ENCODE assay signal across 24 cellular contexts in the genomic region with DNA sequence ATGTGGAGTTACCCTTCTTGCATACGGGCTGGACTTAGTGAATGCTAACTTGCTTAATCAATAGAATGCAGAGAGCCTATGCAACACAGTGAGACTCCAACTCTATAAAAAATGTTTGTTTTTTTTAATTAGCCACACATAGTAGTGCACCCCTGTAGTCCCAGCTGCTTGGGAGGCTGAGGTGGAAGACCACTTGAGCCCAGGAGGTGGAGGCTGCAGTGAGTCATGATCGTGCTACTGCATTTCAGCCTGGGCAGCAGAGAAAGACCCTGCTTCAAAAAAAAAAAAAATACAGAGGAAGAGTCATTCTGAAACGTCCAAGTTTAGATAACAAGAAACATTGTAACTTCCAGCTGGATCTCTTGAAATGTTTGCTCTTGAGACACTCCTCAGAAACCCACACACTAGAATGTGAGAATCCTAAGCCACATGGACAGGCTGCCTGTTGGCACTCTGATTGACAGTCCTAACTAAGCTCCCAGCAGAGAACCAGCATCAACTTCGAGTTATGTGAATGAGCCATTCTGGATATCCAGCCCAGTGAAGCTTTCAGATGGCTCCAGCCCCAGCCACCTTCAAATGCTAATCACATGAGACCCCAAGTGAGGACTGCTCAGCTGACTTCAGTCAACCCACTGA.
"Had no signal": no experiment of that assay in that cellular context is flagged by ENCODE, and none has a peak within 500 bp of the region (broad histone marks: within the 10 kb centered on the region; RNA-seq: fewer than 3 reads in every experiment).

No MANE protein-coding gene starts in this region.

- H3K4me3 Mint-ChIP-seq: activated CD4-positive, alpha-beta memory T cell treated with anti-CD3 and anti-CD28 coated beads, Interleukin-2, amount 10 ng/mL, durations not matched to agents 7 days and 5 days; activated CD4-positive, alpha-beta T cell treated with anti-CD3 and anti-CD28 coated beads, Interleukin-2, amount 10 ng/mL, durations not matched to agents 24 days and 14 days; activated naive CD8-positive, alpha-beta T cell treated with anti-CD3 and anti-CD28 coated beads, Interleukin-2, amount 50 U/mL, for 24 hours; brain; dendritic cell treated with granulocyte-macrophage colony-stimulating factor and Interleukin-4, amounts not matched to agents 40 ng/mL and 50 ng/mL, for 4 days; mesothelial cell of epicardium; natural killer cell treated with Interleukin-12 subunit alpha and Interleukin-12 subunit beta and Interleukin-15 and Interleukin-18, amount 100 ng/mL, for 72 hours had no signal

- H3K27ac Mint-ChIP-seq: activated CD4-positive, alpha-beta memory T cell treated with anti-CD3 and anti-CD28 coated beads, Interleukin-2, amount 10 ng/mL, durations not matched to agents 7 days and 5 days; activated CD4-positive, alpha-beta T cell treated with anti-CD3 and anti-CD28 coated beads, Interleukin-2, amount 10 ng/mL, durations not matched to agents 24 days and 14 days; activated naive CD8-positive, alpha-beta T cell treated with anti-CD3 and anti-CD28 coated beads, Interleukin-2, amount 50 U/mL, for 24 hours; dendritic cell treated with granulocyte-macrophage colony-stimulating factor and Interleukin-4, amounts not matched to agents 40 ng/mL and 50 ng/mL, for 4 days; mesothelial cell of epicardium; natural killer cell treated with Interleukin-12 subunit alpha and Interleukin-12 subunit beta and Interleukin-15 and Interleukin-18, amount 100 ng/mL, for 72 hours had no signal

- H3K36me3 Mint-ChIP-seq: brain, mesothelial cell of epicardium had no signal

- ATAC-seq: activated CD4-positive, CD25-positive, alpha-beta regulatory T cell treated with anti-CD3 and anti-CD28 coated beads, Interleukin-2, amount 50 U/mL, for 24 hours; activated naive CD8-positive, alpha-beta T cell treated with anti-CD3 and anti-CD28 coated beads, Interleukin-2, amount 50 U/mL, for 24 hours; foreskin keratinocyte; natural killer cell treated with Interleukin-12 subunit alpha and Interleukin-12 subunit beta and Interleukin-15 and Interleukin-18, amount 100 ng/mL, for 72 hours; pancreas; psoas muscle had no signal

- H3K36me3 ChIP-seq: left ventricle myocardium inferior, neutrophil, pancreas, right atrium auricular region, thyroid gland had no signal

- H3K4me1 ChIP-seq: left ventricle myocardium inferior, pancreas, psoas muscle, right atrium auricular region, thyroid gland had no signal

- H3K9me3 Mint-ChIP-seq: activated naive CD8-positive, alpha-beta T cell treated with anti-CD3 and anti-CD28 coated beads, Interleukin-2, amount 50 U/mL, for 24 hours; natural killer cell treated with Interleukin-12 subunit alpha and Interleukin-12 subunit beta and Interleukin-15 and Interleukin-18, amount 100 ng/mL, for 72 hours had no signal

- H3K27ac ChIP-seq: foreskin keratinocyte, left ventricle myocardium inferior, neutrophil, pancreas, psoas muscle, right atrium auricular region, thyroid gland, VCaP had no signal

- H3K27me3 ChIP-seq: foreskin keratinocyte, neutrophil, pancreas, right atrium auricular region, thyroid gland had no signal

- DNase-seq: activated CD4-positive, alpha-beta memory T cell treated with anti-CD3 and anti-CD28 coated beads, Interleukin-2, amount 10 ng/mL, durations not matched to agents 7 days and 5 days; activated CD4-positive, alpha-beta T cell treated with anti-CD3 and anti-CD28 coated beads, Interleukin-2, amount 10 ng/mL, durations not matched to agents 24 days and 14 days; activated gamma-delta T cell; activated naive CD4-positive, alpha-beta T cell treated with anti-CD3 and anti-CD28 coated beads, Interleukin-2, amount 50 U/mL, for 16 hours; activated naive CD8-positive, alpha-beta T cell treated with anti-CD3 and anti-CD28 coated beads, Interleukin-2, amount 50 U/mL, for 24 hours; effector CD4-positive, alpha-beta T cell; erythroblast; foreskin keratinocyte; hippocampal formation; left ventricle myocardium inferior; pancreas; psoas muscle; stimulated activated CD4-positive, alpha-beta T cell treated with anti-CD3 and anti-CD28 coated beads, Interleukin-4, amount 100 ng/mL, for 24 hours; stimulated activated naive CD4-positive, alpha-beta T cell treated with Interleukin-2 at 50 U/mL for 16 hours; T-helper 2 cell; thyroid gland had no signal

- H3K27me3 Mint-ChIP-seq: natural killer cell treated with Interleukin-12 subunit alpha and Interleukin-12 subunit beta and Interleukin-15 and Interleukin-18, amount 100 ng/mL, for 72 hours had no signal

- FAIRE-seq: pancreas had no signal

- H3K9me3 ChIP-seq: neutrophil, pancreas, psoas muscle, thyroid gland had no signal

- H3K4me3 ChIP-seq: left ventricle myocardium inferior, pancreas, psoas muscle, right atrium auricular region, thyroid gland had no signal

- H3K4me1 Mint-ChIP-seq: activated CD4-positive, alpha-beta T cell treated with anti-CD3 and anti-CD28 coated beads, Interleukin-2, amount 10 ng/mL, durations not matched to agents 24 days and 14 days; activated naive CD8-positive, alpha-beta T cell treated with anti-CD3 and anti-CD28 coated beads, Interleukin-2, amount 50 U/mL, for 24 hours; brain; mesothelial cell of epicardium had no signal
